ENCODE assay signal across 19 cellular contexts in genomic region chr15:41154412-41154811, GRCh38. TPM values are rescaled to one million over a fixed set of nuclear protein-coding genes. Genes with fewer than 3 reads are reported as not detected.
DNase-seq lines count a peak whose midpoint lies in the region; ATAC-seq, FAIRE-seq and TF ChIP-seq lines count a peak whose summit lies in the region.
"Had no signal": no experiment of that assay in that cellular context is flagged by ENCODE, and none has a peak within 500 bp of the region (broad histone marks: within the 10 kb centered on the region; RNA-seq: fewer than 3 reads in every experiment).

No MANE protein-coding gene starts in this region.

- H3K27ac Mint-ChIP-seq in endothelial cell (ENCODE audit: unreplicated experiment) = peak overlapping the region; percentile 67
- no peak overlapping the region for H3K27ac Mint-ChIP-seq in activated CD4-positive, alpha-beta memory T cell treated with anti-CD3 and anti-CD28 coated beads, Interleukin-2, amount 10 ng/mL, durations not matched to agents 7 days and 5 days
- H3K27ac Mint-ChIP-seq: CD8-positive, alpha-beta T cell had no signal

- 23% methylated on average over 2 of the region's 2 CpGs for WGBS in HepG2 (ENCODE audit: low lambda C conversion rate)

- no peak overlapping the region for H2AFZ ChIP-seq in PC-3 (ENCODE audit: low read length)
- no peak overlapping the region for H2AFZ ChIP-seq in HepG2 (ENCODE audit: low read length)

- peak overlapping the region; percentile 31; the same call in 1 of the 2 replicates for H3K4me2 ChIP-seq in PC-3 (ENCODE audit: low read length)
- peak overlapping the region; percentile 6; the same call in 1 of the 2 replicates for H3K4me2 ChIP-seq in HepG2 (ENCODE audit: low read depth, low read length)

- H3K9me3 ChIP-seq in PC-3 (ENCODE audit: low read length) (no peaks in the 10 kb centered on the region), HepG2 (ENCODE audit: low read length) (no peaks in the 10 kb centered on the region)

- H3K36me3 Mint-ChIP-seq in endothelial cell (ENCODE audit: low read depth, unreplicated experiment) = no peaks in the 10 kb centered on the region
- H3K36me3 Mint-ChIP-seq in activated CD4-positive, alpha-beta memory T cell treated with anti-CD3 and anti-CD28 coated beads, Interleukin-2, amount 10 ng/mL, durations not matched to agents 7 days and 5 days (ENCODE audit: low read depth) = peaks cover 4% of the 10 kb centered on the region
- H3K36me3 Mint-ChIP-seq: CD8-positive, alpha-beta T cell had no signal

- no peaks in the 10 kb centered on the region for H3K9me3 Mint-ChIP-seq in endothelial cell (ENCODE audit: unreplicated experiment)
- H3K9me3 Mint-ChIP-seq in activated CD4-positive, alpha-beta memory T cell treated with anti-CD3 and anti-CD28 coated beads, Interleukin-2, amount 10 ng/mL, durations not matched to agents 7 days and 5 days = peaks cover 5% of the 10 kb centered on the region
- H3K9me3 Mint-ChIP-seq: CD8-positive, alpha-beta T cell had no signal

- H3K4me3 Mint-ChIP-seq in endothelial cell (ENCODE audit: unreplicated experiment) = no peak overlapping the region
- no peak overlapping the region for H3K4me3 Mint-ChIP-seq in activated CD4-positive, alpha-beta memory T cell treated with anti-CD3 and anti-CD28 coated beads, Interleukin-2, amount 10 ng/mL, durations not matched to agents 7 days and 5 days
- H3K4me3 Mint-ChIP-seq: CD8-positive, alpha-beta T cell had no signal

- intact Hi-C loops in PC-3 (cut with micrococcal nuclease) (no loop called here), HepG2 (cut with micrococcal nuclease; ENCODE audit: unreplicated experiment) (no loop called here)

- H3K4me3 ChIP-seq in PC-3 (ENCODE audit: low read length) (no peak overlapping the region), HepG2 (replicated peaks in 1 of 3; ENCODE audit: insufficient read depth in 1 of 3, low read depth in 2 of 3, low read length in 3 of 3) (no peak overlapping the region)
- H3K4me3 ChIP-seq: GM12878 had no signal

- no peak for TF ChIP-seq RAD21 in HepG2 (CRISPR knock-in tag; IDR thresholded peaks at IDR 0.05)

- FAIRE-seq in HepG2 (lab: Jason Lieb, UNC) = no peak
- FAIRE-seq: GM12878 had no signal

- TF ChIP-seq EP300 in HepG2 (IDR thresholded peaks at IDR 0.05; ENCODE audit: low read depth in 2 of 2, low read length in 2 of 2) (no peak), HepG2 (CRISPR knock-in tag; IDR thresholded peaks at IDR 0.05; ENCODE audit: borderline replicate concordance) (no peak)

- H3K4me1 Mint-ChIP-seq in endothelial cell (ENCODE audit: unreplicated experiment) = peaks cover 3% of the 10 kb centered on the region
- H3K4me1 Mint-ChIP-seq in activated CD4-positive, alpha-beta memory T cell treated with anti-CD3 and anti-CD28 coated beads, Interleukin-2, amount 10 ng/mL, durations not matched to agents 7 days and 5 days = peaks cover 33% of the 10 kb centered on the region

- no peaks in the 10 kb centered on the region for H3F3A ChIP-seq in PC-3 (ENCODE audit: low read length, unreplicated experiment)

- H3K9me2 ChIP-seq in PC-3 (replicated peaks; ENCODE audit: low read length) = no peaks in the 10 kb centered on the region

- no peaks in the 10 kb centered on the region for H3K36me3 ChIP-seq in PC-3 (ENCODE audit: low read depth, low read length)
- no peaks in the 10 kb centered on the region for H3K36me3 ChIP-seq in HepG2 (replicated peaks in 1 of 2; ENCODE audit: control insufficient read depth in 1 of 2, insufficient read depth in 2 of 2, low read length in 2 of 2)

- TF ChIP-seq POLR2A in HepG2 (IDR thresholded peaks at IDR 0.05; ENCODE audit: insufficient read depth in 1 of 2, low read depth in 2 of 2, low read length in 2 of 2) = no peak

- peaks cover 32% of the 10 kb centered on the region for H3K4me1 ChIP-seq in PC-3 (ENCODE audit: insufficient read depth, low read length)
- peaks cover 23% of the 10 kb centered on the region for H3K4me1 ChIP-seq in HepG2 (ENCODE audit: insufficient read depth, low read length)

- H3K27ac ChIP-seq in PC-3 (ENCODE audit: low read length) (peak overlapping the region; percentile 37; the same call in 1 of the 2 replicates), HepG2 (ENCODE audit: extremely low read length, insufficient read depth, low read length) (no peak overlapping the region)

- H3K27me3 Mint-ChIP-seq in endothelial cell (ENCODE audit: unreplicated experiment) = no peaks in the 10 kb centered on the region
- no peaks in the 10 kb centered on the region for H3K27me3 Mint-ChIP-seq in activated CD4-positive, alpha-beta memory T cell treated with anti-CD3 and anti-CD28 coated beads, Interleukin-2, amount 10 ng/mL, durations not matched to agents 7 days and 5 days

- H3K27me3 ChIP-seq in PC-3 (ENCODE audit: low read length) (no peaks in the 10 kb centered on the region), HepG2 (ENCODE audit: control insufficient read depth in 1 of 2, insufficient read depth in 2 of 2, low read length in 2 of 2) (no peaks in the 10 kb centered on the region)

- H3K79me2 ChIP-seq in PC-3 (ENCODE audit: low read length) (no peaks in the 10 kb centered on the region), HepG2 (ENCODE audit: insufficient read depth, low read length) (no peaks in the 10 kb centered on the region)

- POLR2A ChIA-PET in PC-3 (lab: Charles Lee; ENCODE audit: unreplicated experiment) = interaction anchor here (0.6 kb wide), 1 partner anchor 17 kb away, joined by 5 read pairs; no protein-coding TSS in a partner anchor
- POLR2A ChIA-PET in HepG2 (lab: Yijun Ruan, JAX) = no interaction called here
- POLR2A ChIA-PET in activated CD4-positive, alpha-beta memory T cell treated with anti-CD3 and anti-CD28 coated beads, Interleukin-2, amount 10 ng/mL, durations not matched to agents 7 days and 5 days (lab: Charles Lee) = interaction anchor here (0.6 to 1.2 kb wide), 2 partner anchors 38 to 77 kb away, joined by 3 to 6 read pairs; partner anchors contain the start of gene INO80

- peak; percentile 17 for DNase-seq in AG08396 (ENCODE audit: low spot score)
- DNase-seq in PC-3 = peak; percentile 79
- peak; percentile 4 for DNase-seq in endothelial cell (ENCODE audit: low spot score)
- no peak for DNase-seq in HepG2 (ENCODE audit: low spot score)
- DNase-seq in CD1c-positive myeloid dendritic cell (ENCODE audit: extremely low spot score) = no peak
- DNase-seq in mucosa of gallbladder (ENCODE audit: low spot score) = no peak
- DNase-seq in activated T-cell treated with anti-CD3 and anti-CD28 coated beads, Interleukin-2, amount 50 U/mL, for 48 hours = no peak
- DNase-seq in activated CD4-positive, alpha-beta memory T cell treated with anti-CD3 and anti-CD28 coated beads, Interleukin-2, amount 10 ng/mL, durations not matched to agents 7 days and 5 days = no peak
- DNase-seq: 8988T; CD8-positive, alpha-beta T cell; GDM1; GOT3; KBM-7; NCI-H1417 treated with DMSO at 0.1 percent for 48 hours; NCI-H1930; NCI-H2171 treated with DMSO at 0.1 percent for 48 hours; NCI-H446 treated with DMSO at 0.1 percent for 48 hours; OCI-M1 had no signal

- no TSS peak for BruUV-seq in PC-3 (replicated peaks; lab: Mats Ljungman, UMichigan)
- BruUV-seq in HepG2 (replicated peaks; lab: Mats Ljungman, UMichigan) = no TSS peak

- TF ChIP-seq CTCF in PC-3 (conservative IDR thresholded peaks at IDR 0.05; ENCODE audit: low read depth, low read length) = no peak
- no peak for TF ChIP-seq CTCF in endothelial cell (IDR thresholded peaks at IDR 0.05; ENCODE audit: unreplicated experiment)
- no peak for TF ChIP-seq CTCF in HepG2 (CRISPR knock-in tag; IDR thresholded peaks at IDR 0.05)

- CTCF ChIA-PET in PC-3 (lab: Charles Lee) = no interaction called here
- CTCF ChIA-PET in HepG2 (lab: Yijun Ruan, JAX; ENCODE audit: low intra/inter-chr PET ratio, low total read pairs) = no interaction called here
- CTCF ChIA-PET in activated CD4-positive, alpha-beta memory T cell treated with anti-CD3 and anti-CD28 coated beads, Interleukin-2, amount 10 ng/mL, durations not matched to agents 7 days and 5 days (lab: Charles Lee) = interaction anchor here (1.5 kb wide), 1 partner anchor 297 kb away, joined by 6 read pairs; no protein-coding TSS in a partner anchor

- H4K20me1 ChIP-seq in PC-3 (ENCODE audit: low read length) = no peaks in the 10 kb centered on the region
- H4K20me1 ChIP-seq in HepG2 (ENCODE audit: insufficient read depth, low read length) = no peaks in the 10 kb centered on the region

- in situ Hi-C loops in HepG2 (cut with HindIII; ENCODE audit: extremely low pct_ligation_motif_present, low pct_unique_long_range_greater_than_20kb) = no loop called here

- H3K9ac ChIP-seq in PC-3 (ENCODE audit: low read length) (no peak overlapping the region), HepG2 (ENCODE audit: insufficient read depth, low read depth, low read length) (no peak overlapping the region)

- peak; percentile 72 for ATAC-seq in PC-3
- peak; percentile 45; the same call in 2 of the 3 replicates for ATAC-seq in HepG2
- ATAC-seq: CD8-positive, alpha-beta T cell; GM12878 had no signal

RNA-seq across cellular contexts. Expression of gene INO80, which starts 38.3 kb away (rescaled TPM):
- total RNA-seq in PC-3 (2014; rRNA removed) = 38.4 and 47.7 TPM in 2 replicates
- total RNA-seq in endothelial cell (ENCODE audit: unreplicated experiment) = 26.6 TPM
- total RNA-seq in HepG2 (2016; rRNA removed; fragmentation: Illumina TruSeq; extraction: Trizol) = 14.8 and 18.5 TPM in 2 replicates
- total RNA-seq in HepG2 (2016; cell fraction: cytosol; rRNA removed; fragmentation: Illumina TruSeq; extraction: Trizol; ENCODE audit: low read depth) = 6.4 and 10.2 TPM in 2 replicates
- 15.9 and 17.0 TPM in 2 replicates for total RNA-seq in HepG2 (2016; cell fraction: insoluble cytoplasmic fraction; rRNA removed; fragmentation: Illumina TruSeq; extraction: Trizol)
- 6.5 and 7.4 TPM in 2 replicates for total RNA-seq in HepG2 (2016; cell fraction: membrane; rRNA removed; fragmentation: Illumina TruSeq; extraction: Trizol)
- total RNA-seq in HepG2 (2016; cell fraction: nucleus; rRNA removed; fragmentation: Illumina TruSeq; extraction: Trizol) = 20.6 and 22.8 TPM in 2 replicates
- 3.6 and 4.9 TPM in 2 replicates for polyA plus RNA-seq in HepG2 (2011; rRNA removed)
- polyA plus RNA-seq in HepG2 (2011; cell fraction: cytosol; rRNA removed) = 3.5 and 3.6 TPM in 2 replicates
- 10.3 and 12.1 TPM in 2 replicates for polyA plus RNA-seq in HepG2 (2011; cell fraction: nucleus; rRNA removed)
- 9.6 and 12.2 TPM in 2 replicates for polyA plus RNA-seq in HepG2 (2012)
- 1.4 and 1.9 TPM in 2 replicates for polyA plus RNA-seq in HepG2 (2016; cell fraction: cytosol; fragmentation: Illumina TruSeq; extraction: Trizol; ENCODE audit: low read depth)
- polyA plus RNA-seq in HepG2 (2016; cell fraction: insoluble cytoplasmic fraction; fragmentation: Illumina TruSeq; extraction: Trizol; ENCODE audit: low read depth) = 11.6 and 14.5 TPM in 2 replicates
- polyA plus RNA-seq in HepG2 (2016; cell fraction: membrane; fragmentation: Illumina TruSeq; extraction: Trizol; ENCODE audit: low read depth) = 3.2 TPM in 2 replicates
- polyA plus RNA-seq in HepG2 (2016; cell fraction: nucleus; fragmentation: Illumina TruSeq; extraction: Trizol; ENCODE audit: insufficient read depth, low read depth) = 24.6 and 30.0 TPM in 2 replicates
- polyA minus RNA-seq in HepG2 (2011; rRNA and poly(A)+ RNA removed; ENCODE audit: low replicate concordance) = 18.6 and 20.6 TPM in 2 replicates
- 8.1 and 15.6 TPM in 2 replicates for polyA minus RNA-seq in HepG2 (2011; cell fraction: cytosol; rRNA and poly(A)+ RNA removed)
- 40.0 and 46.2 TPM in 2 replicates for polyA minus RNA-seq in HepG2 (2011; cell fraction: nucleus; rRNA and poly(A)+ RNA removed)
- total RNA-seq in mucosa of gallbladder = 20.1 TPM
- 10 to 100 TPM; 21.8 to 22.1 TPM for total RNA-seq in activated CD4-positive, alpha-beta memory T cell treated with anti-CD3 and anti-CD28 coated beads, Interleukin-2, amount 10 ng/mL, durations not matched to agents 7 days and 5 days

Comparison
In these comparisons a context has a peak if more than half of its experiments do, and no peak if none do; other contexts are left out.
1. DNase-seq: peak in AG08396 (single experiment), PC-3 (single experiment) and endothelial cell (single experiment); none in HepG2 (single experiment), CD1c-positive myeloid dendritic cell (single experiment), mucosa of gallbladder (single experiment), activated T-cell treated with anti-CD3 and anti-CD28 coated beads, Interleukin-2, amount 50 U/mL, for 48 hours (0 of 2) and activated CD4-positive, alpha-beta memory T cell treated with anti-CD3 and anti-CD28 coated beads, Interleukin-2, amount 10 ng/mL, durations not matched to agents 7 days and 5 days (single experiment).